In genomic region chr1:27726173-27726793, GRCh38 we compare ENCODE assay signal across 8 cellular contexts.
DNase-seq lines count a peak whose midpoint lies in the region; ATAC-seq, FAIRE-seq and TF ChIP-seq lines count a peak whose summit lies in the region.

No MANE protein-coding gene starts in this region.

- DNase-seq in GM19239 (ENCODE audit: insufficient read length, low spot score) (peak; percentile 48), RWPE2 (ENCODE audit: low spot score) (peak; percentile 58), astrocyte of the cerebellum (ENCODE audit: low read depth) (no peak), hepatic stellate cell (ENCODE audit: low spot score) (peak; percentile 66), retinal pigment epithelial cell (ENCODE audit: low read depth) (peak; percentile 27)

- H3K4me1 ChIP-seq in RWPE2 (ENCODE audit: insufficient read depth, poor library complexity, severe bottlenecking), result peaks cover 8% of the 10 kb centered on the region

- ATAC-seq in HG03280 (IDR thresholded peaks at IDR 0.05; ENCODE audit: unreplicated experiment) (peak; percentile 33), RWPE2 (ENCODE audit: low read depth) (no peak), GM18873 (IDR thresholded peaks at IDR 0.05; ENCODE audit: low FRiP score, unreplicated experiment) (no peak)

- no peak for FAIRE-seq in GM19239 (lab: Jason Lieb, UNC)

- peak overlapping the region; percentile 85 for H3K27ac ChIP-seq in C4-2B
- peak overlapping the region; percentile 30 for H3K27ac ChIP-seq in RWPE2 (ENCODE audit: poor library complexity, severe bottlenecking)

- H3K4me3 ChIP-seq in RWPE2 (ENCODE audit: severe bottlenecking) (peak overlapping the region; percentile 83), astrocyte of the cerebellum (ENCODE audit: low read depth, low read length) (peak overlapping the region; percentile 84), retinal pigment epithelial cell (ENCODE audit: low read length) (peak overlapping the region; percentile 75)

- in situ Hi-C loops in astrocyte of the cerebellum (cut with HindIII; ENCODE audit: low sequenced_read_pairs), result no loop called here

- H3K9me3 ChIP-seq in RWPE2 (ENCODE audit: severe bottlenecking), result no peaks in the 10 kb centered on the region

- peaks cover 13% of the 10 kb centered on the region for H3K36me3 ChIP-seq in RWPE2 (ENCODE audit: low read depth)

- no peaks in the 10 kb centered on the region for H3K27me3 ChIP-seq in RWPE2 (ENCODE audit: insufficient read depth, poor library complexity, severe bottlenecking)

- no peak for TF ChIP-seq CTCF in C4-2B (conservative IDR thresholded peaks at IDR 0.05)
- no peak for TF ChIP-seq CTCF in RWPE2 (IDR thresholded peaks at IDR 0.05; ENCODE audit: poor library complexity, severe bottlenecking)
- no peak for TF ChIP-seq CTCF in astrocyte of the cerebellum (IDR thresholded peaks at IDR 0.05; ENCODE audit: low read depth, low read length, missing control alignments)
- TF ChIP-seq CTCF in retinal pigment epithelial cell (conservative IDR thresholded peaks at IDR 0.05; ENCODE audit: low read depth, low read length), result no peak
